ENCODE assay signal across 9 cellular contexts in genomic region chrX:65601126-65601525, GRCh38.
DNase-seq lines count a peak whose midpoint lies in the region; ATAC-seq and TF ChIP-seq lines count a peak whose summit lies in the region.
"Had no signal": no experiment of that assay in that cellular context is flagged by ENCODE, and none has a peak within 500 bp of the region (broad histone marks: within the 10 kb centered on the region; RNA-seq: fewer than 3 reads in every experiment).

No MANE protein-coding gene starts in this region.

- 67% methylated on average over 2 of the region's 3 CpGs for WGBS in right lobe of liver (ENCODE audit: insufficient coverage, low coverage, low lambda C conversion rate, missing lambda C conversion rate)

- DNase-seq in right lobe of liver (no peak), OCI-LY7 (ENCODE audit: low spot score) (no peak), NCI-H2029 treated with DMSO at 0.1 percent for 48 hours (lab: John Stamatoyannopoulos, UW) (no peak), UCSD-AML1 (lab: John Stamatoyannopoulos, UW; ENCODE audit: unreplicated experiment) (no peak)
- no peak for DNase-seq in activated CD8-positive, alpha-beta memory T cell treated with anti-CD3 and anti-CD28 coated beads, Interleukin-2, amount 50 U/mL, for 4 hours
- DNase-seq: H7 had no signal

- intact Hi-C loops in right lobe of liver (cut with DNase I) (no loop called here), OCI-LY7 (cut with micrococcal nuclease; ENCODE audit: unreplicated experiment) (no loop called here)

- TF ChIP-seq POLR2A in right lobe of liver (IDR thresholded peaks at IDR 0.05), result no peak

- H3K4me1 ChIP-seq in Loucy (ENCODE audit: insufficient read depth, low read length, poor library complexity, severe bottlenecking), result peaks cover 46% of the 10 kb centered on the region
- H3K4me1 ChIP-seq in right lobe of liver, result no peaks in the 10 kb centered on the region
- H3K4me1 ChIP-seq in subcutaneous abdominal adipose tissue (ENCODE audit: control insufficient read depth in 5 of 5, insufficient read depth in 5 of 5, low read length in 5 of 5), result peaks cover 11 to 46% (median 29%) of the 10 kb centered on the region in 5 donors
- peaks cover 8% of the 10 kb centered on the region for H3K4me1 ChIP-seq in OCI-LY7 (ENCODE audit: insufficient read depth, low read length, poor library complexity, severe bottlenecking)

- no peaks in the 10 kb centered on the region for H4K20me1 ChIP-seq in Loucy (ENCODE audit: insufficient read depth, low read length, poor library complexity, severe bottlenecking)
- no peaks in the 10 kb centered on the region for H4K20me1 ChIP-seq in OCI-LY7 (ENCODE audit: insufficient read depth, low read length)

- peak overlapping the region; percentile 90 for H3K27ac Mint-ChIP-seq in activated naive CD8-positive, alpha-beta T cell

- no peaks in the 10 kb centered on the region for H3K79me2 ChIP-seq in Loucy (ENCODE audit: insufficient read depth, low read length)
- no peaks in the 10 kb centered on the region for H3K79me2 ChIP-seq in OCI-LY7 (ENCODE audit: insufficient read depth, low read depth, low read length)

- H3K36me3 ChIP-seq in Loucy (ENCODE audit: insufficient read depth, low read length) (no peaks in the 10 kb centered on the region), right lobe of liver (no peaks in the 10 kb centered on the region), subcutaneous abdominal adipose tissue (ENCODE audit: control insufficient read depth in 5 of 5, insufficient read depth in 5 of 5, low read length in 5 of 5) (no peaks in the 10 kb centered on the region), OCI-LY7 (ENCODE audit: insufficient read depth, low read length) (no peaks in the 10 kb centered on the region)

- H3K4me3 ChIP-seq in Loucy (ENCODE audit: low read length, poor library complexity, severe bottlenecking), result peak overlapping the region; percentile 26
- H3K4me3 ChIP-seq in right lobe of liver, result no peak overlapping the region
- H3K4me3 ChIP-seq in subcutaneous abdominal adipose tissue (ENCODE audit: low read depth in 1 of 5, low read length in 5 of 5), result no peak overlapping the region
- H3K4me3 ChIP-seq in OCI-LY7 (ENCODE audit: low read depth, low read length, poor library complexity, severe bottlenecking), result no peak overlapping the region

- H3F3A ChIP-seq in Loucy (ENCODE audit: low read depth), result no peaks in the 10 kb centered on the region

- H3K4me1 Mint-ChIP-seq in activated naive CD8-positive, alpha-beta T cell (ENCODE audit: low read depth), result peaks cover 79% of the 10 kb centered on the region

- TF ChIP-seq CTCF in Loucy (conservative IDR thresholded peaks at IDR 0.05; ENCODE audit: low read length), result no peak
- TF ChIP-seq CTCF in right lobe of liver (IDR thresholded peaks at IDR 0.05), result peak in 1 of 4 donors; percentile 6
- TF ChIP-seq CTCF in OCI-LY7 (conservative IDR thresholded peaks at IDR 0.05; ENCODE audit: low read length), result no peak

- no TSS peak for BruUV-seq in OCI-LY7 (replicated peaks; lab: Mats Ljungman, UMichigan)

- H3K9me3 ChIP-seq in Loucy (ENCODE audit: insufficient read depth, low read depth, low read length) (no peaks in the 10 kb centered on the region), right lobe of liver (no peaks in the 10 kb centered on the region), subcutaneous abdominal adipose tissue (ENCODE audit: control insufficient read depth in 5 of 5, low read length in 5 of 5) (no peaks in the 10 kb centered on the region), OCI-LY7 (ENCODE audit: low read length) (no peaks in the 10 kb centered on the region)

- H3K27me3 ChIP-seq in Loucy (ENCODE audit: insufficient read depth, low read length, poor library complexity, severe bottlenecking), result no peaks in the 10 kb centered on the region
- H3K27me3 ChIP-seq in right lobe of liver, result no peaks in the 10 kb centered on the region
- peaks cover 0 to 12% (median 0%) of the 10 kb centered on the region in 5 donors for H3K27me3 ChIP-seq in subcutaneous abdominal adipose tissue (ENCODE audit: control insufficient read depth in 5 of 5, insufficient read depth in 4 of 5, low read length in 5 of 5)

- no peaks in the 10 kb centered on the region for H3K9me3 Mint-ChIP-seq in activated naive CD8-positive, alpha-beta T cell (ENCODE audit: low read depth)

- peak overlapping the region; percentile 17 for H3K4me3 Mint-ChIP-seq in activated naive CD8-positive, alpha-beta T cell

- H3K36me3 Mint-ChIP-seq in activated naive CD8-positive, alpha-beta T cell, result peaks cover 4% of the 10 kb centered on the region

- no peaks in the 10 kb centered on the region for H3K27me3 Mint-ChIP-seq in activated naive CD8-positive, alpha-beta T cell

- H3K9me2 ChIP-seq in Loucy (replicated peaks; ENCODE audit: low read depth, low read length) (no peaks in the 10 kb centered on the region), OCI-LY7 (ENCODE audit: insufficient read depth, low read length) (no peaks in the 10 kb centered on the region)

- H3K27ac ChIP-seq in right lobe of liver (peak overlapping the region; percentile 76 to 89 (median 87)), subcutaneous abdominal adipose tissue (ENCODE audit: low read depth, low read length) (peak overlapping the region; percentile 94), OCI-LY7 (ENCODE audit: low read depth, low read length, poor library complexity, severe bottlenecking) (no peak overlapping the region)

- POLR2A ChIA-PET in OCI-LY7 (lab: Charles Lee), result no interaction called here

- H2AFZ ChIP-seq in Loucy (ENCODE audit: low read length), result no peak overlapping the region
- no peak overlapping the region for H2AFZ ChIP-seq in OCI-LY7 (ENCODE audit: low read length)

- H3K9ac ChIP-seq in Loucy (ENCODE audit: low read depth, low read length, poor library complexity, severe bottlenecking) (peak overlapping the region; percentile 36), subcutaneous abdominal adipose tissue (ENCODE audit: low read length in 5 of 5) (peak overlapping the region in 2 of 5 donors; percentile 48 to 66)

- peak; percentile 7 to 34 (median 22) for ATAC-seq in right lobe of liver

- CTCF ChIA-PET in OCI-LY7 (lab: Charles Lee; ENCODE audit: unreplicated experiment), result no interaction called here

- H3K4me2 ChIP-seq in Loucy (ENCODE audit: low read depth, low read length, poor library complexity, severe bottlenecking) (peak overlapping the region; percentile 66), OCI-LY7 (ENCODE audit: low read length) (no peak overlapping the region)
